ENCODE assay signal across 1 cellular context in the genomic region with DNA sequence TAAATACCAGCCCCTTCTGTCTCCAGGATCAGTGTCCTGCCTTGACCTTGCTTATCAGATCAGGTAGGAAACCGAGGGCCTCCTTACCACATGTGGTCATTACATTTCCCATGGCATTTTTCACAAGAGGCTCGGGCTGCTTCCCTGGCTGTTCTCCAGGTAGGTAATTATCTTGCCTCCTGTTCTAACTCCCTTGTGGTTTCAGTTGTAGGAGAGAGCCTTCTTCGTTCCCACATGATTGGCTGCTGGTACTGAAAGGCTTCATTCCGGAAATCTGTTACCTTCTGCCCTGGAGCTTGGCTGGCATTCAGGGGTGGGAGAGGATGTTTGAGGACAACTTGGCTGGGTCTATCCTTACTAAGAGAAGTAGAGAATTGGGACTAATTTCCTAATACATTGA.
TF ChIP-seq lines count a peak whose summit lies in the region.

No MANE protein-coding gene starts in this region.

TF ChIP-seq in GM23338, 12 proteins besides CTCF, POLR2A, EP300 and RAD21 (continued from another document):
- TF ChIP-seq, protein P1, sequence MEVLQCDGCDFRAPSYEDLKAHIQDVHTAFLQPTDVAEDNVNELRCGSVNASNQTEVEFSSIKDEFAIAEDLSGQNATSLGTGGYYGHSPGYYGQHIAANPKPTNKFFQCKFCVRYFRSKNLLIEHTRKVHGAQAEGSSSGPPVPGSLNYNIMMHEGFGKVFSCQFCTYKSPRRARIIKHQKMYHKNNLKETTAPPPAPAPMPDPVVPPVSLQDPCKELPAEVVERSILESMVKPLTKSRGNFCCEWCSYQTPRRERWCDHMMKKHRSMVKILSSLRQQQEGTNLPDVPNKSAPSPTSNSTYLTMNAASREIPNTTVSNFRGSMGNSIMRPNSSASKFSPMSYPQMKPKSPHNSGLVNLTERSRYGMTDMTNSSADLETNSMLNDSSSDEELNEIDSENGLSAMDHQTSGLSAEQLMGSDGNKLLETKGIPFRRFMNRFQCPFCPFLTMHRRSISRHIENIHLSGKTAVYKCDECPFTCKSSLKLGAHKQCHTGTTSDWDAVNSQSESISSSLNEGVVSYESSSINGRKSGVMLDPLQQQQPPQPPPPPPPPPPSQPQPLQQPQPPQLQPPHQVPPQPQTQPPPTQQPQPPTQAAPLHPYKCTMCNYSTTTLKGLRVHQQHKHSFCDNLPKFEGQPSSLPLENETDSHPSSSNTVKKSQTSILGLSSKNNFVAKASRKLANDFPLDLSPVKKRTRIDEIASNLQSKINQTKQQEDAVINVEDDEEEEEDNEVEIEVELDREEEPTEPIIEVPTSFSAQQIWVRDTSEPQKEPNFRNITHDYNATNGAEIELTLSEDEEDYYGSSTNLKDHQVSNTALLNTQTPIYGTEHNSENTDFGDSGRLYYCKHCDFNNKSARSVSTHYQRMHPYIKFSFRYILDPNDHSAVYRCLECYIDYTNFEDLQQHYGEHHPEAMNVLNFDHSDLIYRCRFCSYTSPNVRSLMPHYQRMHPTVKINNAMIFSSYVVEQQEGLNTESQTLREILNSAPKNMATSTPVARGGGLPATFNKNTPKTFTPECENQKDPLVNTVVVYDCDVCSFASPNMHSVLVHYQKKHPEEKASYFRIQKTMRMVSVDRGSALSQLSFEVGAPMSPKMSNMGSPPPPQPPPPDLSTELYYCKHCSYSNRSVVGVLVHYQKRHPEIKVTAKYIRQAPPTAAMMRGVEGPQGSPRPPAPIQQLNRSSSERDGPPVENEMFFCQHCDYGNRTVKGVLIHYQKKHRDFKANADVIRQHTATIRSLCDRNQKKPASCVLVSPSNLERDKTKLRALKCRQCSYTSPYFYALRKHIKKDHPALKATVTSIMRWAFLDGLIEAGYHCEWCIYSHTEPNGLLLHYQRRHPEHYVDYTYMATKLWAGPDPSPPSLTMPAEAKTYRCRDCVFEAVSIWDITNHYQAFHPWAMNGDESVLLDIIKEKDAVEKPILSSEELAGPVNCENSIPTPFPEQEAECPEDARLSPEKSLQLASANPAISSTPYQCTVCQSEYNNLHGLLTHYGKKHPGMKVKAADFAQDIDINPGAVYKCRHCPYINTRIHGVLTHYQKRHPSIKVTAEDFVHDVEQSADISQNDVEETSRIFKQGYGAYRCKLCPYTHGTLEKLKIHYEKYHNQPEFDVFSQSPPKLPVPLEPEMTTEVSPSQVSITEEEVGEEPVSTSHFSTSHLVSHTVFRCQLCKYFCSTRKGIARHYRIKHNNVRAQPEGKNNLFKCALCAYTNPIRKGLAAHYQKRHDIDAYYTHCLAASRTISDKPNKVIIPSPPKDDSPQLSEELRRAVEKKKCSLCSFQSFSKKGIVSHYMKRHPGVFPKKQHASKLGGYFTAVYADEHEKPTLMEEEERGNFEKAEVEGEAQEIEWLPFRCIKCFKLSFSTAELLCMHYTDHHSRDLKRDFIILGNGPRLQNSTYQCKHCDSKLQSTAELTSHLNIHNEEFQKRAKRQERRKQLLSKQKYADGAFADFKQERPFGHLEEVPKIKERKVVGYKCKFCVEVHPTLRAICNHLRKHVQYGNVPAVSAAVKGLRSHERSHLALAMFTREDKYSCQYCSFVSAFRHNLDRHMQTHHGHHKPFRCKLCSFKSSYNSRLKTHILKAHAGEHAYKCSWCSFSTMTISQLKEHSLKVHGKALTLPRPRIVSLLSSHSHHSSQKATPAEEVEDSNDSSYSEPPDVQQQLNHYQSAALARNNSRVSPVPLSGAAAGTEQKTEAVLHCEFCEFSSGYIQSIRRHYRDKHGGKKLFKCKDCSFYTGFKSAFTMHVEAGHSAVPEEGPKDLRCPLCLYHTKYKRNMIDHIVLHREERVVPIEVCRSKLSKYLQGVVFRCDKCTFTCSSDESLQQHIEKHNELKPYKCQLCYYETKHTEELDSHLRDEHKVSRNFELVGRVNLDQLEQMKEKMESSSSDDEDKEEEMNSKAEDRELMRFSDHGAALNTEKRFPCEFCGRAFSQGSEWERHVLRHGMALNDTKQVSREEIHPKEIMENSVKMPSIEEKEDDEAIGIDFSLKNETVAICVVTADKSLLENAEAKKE (CRISPR knock-in tag; IDR thresholded peaks at IDR 0.05), result no peak
- TF ChIP-seq, protein P2, sequence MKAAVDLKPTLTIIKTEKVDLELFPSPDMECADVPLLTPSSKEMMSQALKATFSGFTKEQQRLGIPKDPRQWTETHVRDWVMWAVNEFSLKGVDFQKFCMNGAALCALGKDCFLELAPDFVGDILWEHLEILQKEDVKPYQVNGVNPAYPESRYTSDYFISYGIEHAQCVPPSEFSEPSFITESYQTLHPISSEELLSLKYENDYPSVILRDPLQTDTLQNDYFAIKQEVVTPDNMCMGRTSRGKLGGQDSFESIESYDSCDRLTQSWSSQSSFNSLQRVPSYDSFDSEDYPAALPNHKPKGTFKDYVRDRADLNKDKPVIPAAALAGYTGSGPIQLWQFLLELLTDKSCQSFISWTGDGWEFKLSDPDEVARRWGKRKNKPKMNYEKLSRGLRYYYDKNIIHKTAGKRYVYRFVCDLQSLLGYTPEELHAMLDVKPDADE (IDR thresholded peaks at IDR 0.05), result no peak
- TF ChIP-seq EZH2 (IDR thresholded peaks at IDR 0.05; ENCODE audit: low read depth, unreplicated experiment) (no peak), ZNF114 (CRISPR knock-in tag; IDR thresholded peaks at IDR 0.05) (no peak)
